ENCODE assay signal across 9 cellular contexts in genomic region chr16:21598676-21599157, GRCh38. TPM values are rescaled to one million over a fixed set of nuclear protein-coding genes. Genes with fewer than 3 reads are reported as not detected.
DNase-seq lines count a peak whose midpoint lies in the region; ATAC-seq and TF ChIP-seq lines count a peak whose summit lies in the region.
"Had no signal": no experiment of that assay in that cellular context is flagged by ENCODE, and none has a peak within 500 bp of the region (broad histone marks: within the 10 kb centered on the region; RNA-seq: fewer than 3 reads in every experiment).

No MANE protein-coding gene starts in this region.

- POLR2A ChIA-PET in CD8-positive, alpha-beta memory T cell (lab: Charles Lee), result interaction anchor here (0.6 to 1.7 kb wide), 3 partner anchors 27 to 54 kb away, joined by 3 to 13 read pairs (median 3); partner anchors contain the start of gene IGSF6
- POLR2A ChIA-PET in activated CD4-positive, alpha-beta T cell treated with anti-CD3 and anti-CD28 coated beads, Interleukin-2, amount 10 ng/mL, durations not matched to agents 7 days and 5 days (lab: Charles Lee), result no interaction called here

- no peaks in the 10 kb centered on the region for H3K9me3 Mint-ChIP-seq in CD8-positive, alpha-beta memory T cell
- no peaks in the 10 kb centered on the region for H3K9me3 Mint-ChIP-seq in activated CD4-positive, alpha-beta T cell treated with anti-CD3 and anti-CD28 coated beads, Interleukin-2, amount 10 ng/mL, durations not matched to agents 7 days and 5 days
- no peaks in the 10 kb centered on the region for H3K9me3 Mint-ChIP-seq in neural progenitor cell

- peaks cover 37% of the 10 kb centered on the region for H3K4me1 ChIP-seq in CD8-positive, alpha-beta memory T cell (ENCODE audit: insufficient read depth, low read length)
- peaks cover 15% of the 10 kb centered on the region for H3K4me1 ChIP-seq in neural progenitor cell

- peak overlapping the region; percentile 89 to 94 (median 92) for H3K4me3 Mint-ChIP-seq in CD8-positive, alpha-beta memory T cell
- peak overlapping the region; percentile 84 for H3K4me3 Mint-ChIP-seq in activated CD4-positive, alpha-beta T cell treated with anti-CD3 and anti-CD28 coated beads, Interleukin-2, amount 10 ng/mL, durations not matched to agents 7 days and 5 days
- peak overlapping the region; percentile 89 for H3K4me3 Mint-ChIP-seq in neural progenitor cell

- H3K36me3 ChIP-seq in CD8-positive, alpha-beta memory T cell (ENCODE audit: insufficient read depth, low read length), result no peaks in the 10 kb centered on the region
- H3K36me3 ChIP-seq in neural progenitor cell, result no peaks in the 10 kb centered on the region

- peaks cover 38% of the 10 kb centered on the region for H3K79me2 ChIP-seq in neural progenitor cell (ENCODE audit: low read depth)

- H3K27ac Mint-ChIP-seq in CD8-positive, alpha-beta memory T cell, result peak overlapping the region; percentile 84 to 98 (median 96)
- H3K27ac Mint-ChIP-seq in activated CD4-positive, alpha-beta T cell treated with anti-CD3 and anti-CD28 coated beads, Interleukin-2, amount 10 ng/mL, durations not matched to agents 7 days and 5 days, result peak overlapping the region; percentile 95
- peak overlapping the region; percentile 54 for H3K27ac Mint-ChIP-seq in neural progenitor cell

- H3K4me3 ChIP-seq in CD8-positive, alpha-beta memory T cell (ENCODE audit: low read length), result peak overlapping the region; percentile 87
- H3K4me3 ChIP-seq in fibroblast of pulmonary artery (replicated peaks; ENCODE audit: low read depth, low read length), result peak overlapping the region; percentile 76
- peak overlapping the region; percentile 84 for H3K4me3 ChIP-seq in neural progenitor cell

- H2AFZ ChIP-seq in neural progenitor cell (replicated peaks), result peak overlapping the region; percentile 69

- peaks cover 0 to 11% (median 0%) of the 10 kb centered on the region in 3 donors for H3K36me3 Mint-ChIP-seq in CD8-positive, alpha-beta memory T cell
- peaks cover 6% of the 10 kb centered on the region for H3K36me3 Mint-ChIP-seq in activated CD4-positive, alpha-beta T cell treated with anti-CD3 and anti-CD28 coated beads, Interleukin-2, amount 10 ng/mL, durations not matched to agents 7 days and 5 days (ENCODE audit: low read depth)
- H3K36me3 Mint-ChIP-seq in neural progenitor cell, result no peaks in the 10 kb centered on the region

- H3K27me3 ChIP-seq in CD8-positive, alpha-beta memory T cell (ENCODE audit: insufficient read depth, low read length, poor library complexity, severe bottlenecking), result no peaks in the 10 kb centered on the region
- H3K27me3 ChIP-seq in neural progenitor cell, result no peaks in the 10 kb centered on the region

- peak; percentile 3 for ATAC-seq in HG03432 (IDR thresholded peaks at IDR 0.05; ENCODE audit: unreplicated experiment)

- H3K9me3 ChIP-seq in CD8-positive, alpha-beta memory T cell (ENCODE audit: low read length), result no peaks in the 10 kb centered on the region
- H3K9me3 ChIP-seq in neural progenitor cell (ENCODE audit: low read depth), result no peaks in the 10 kb centered on the region

- H3K4me2 ChIP-seq in neural progenitor cell, result peak overlapping the region; percentile 90

- CTCF ChIA-PET in CD8-positive, alpha-beta memory T cell (lab: Charles Lee), result no interaction called here
- CTCF ChIA-PET in activated CD4-positive, alpha-beta T cell treated with anti-CD3 and anti-CD28 coated beads, Interleukin-2, amount 10 ng/mL, durations not matched to agents 7 days and 5 days (lab: Charles Lee), result interaction anchor here (0.6 to 0.8 kb wide), 3 partner anchors 23 to 31 kb away, joined by 3 read pairs; no protein-coding TSS in a partner anchor

- peak overlapping the region; percentile 75 for H3K27ac ChIP-seq in CD8-positive, alpha-beta memory T cell (ENCODE audit: low read depth, low read length)
- H3K27ac ChIP-seq in neural progenitor cell, result no peak overlapping the region

- peaks cover 0 to 1% of the 10 kb centered on the region in 2 donors for H3K27me3 Mint-ChIP-seq in CD8-positive, alpha-beta memory T cell
- H3K27me3 Mint-ChIP-seq in activated CD4-positive, alpha-beta T cell treated with anti-CD3 and anti-CD28 coated beads, Interleukin-2, amount 10 ng/mL, durations not matched to agents 7 days and 5 days, result no peaks in the 10 kb centered on the region
- H3K27me3 Mint-ChIP-seq in neural progenitor cell (ENCODE audit: insufficient read depth, low read depth), result no peaks in the 10 kb centered on the region

- H3K4me1 Mint-ChIP-seq in CD8-positive, alpha-beta memory T cell, result peaks cover 40 to 56% (median 50%) of the 10 kb centered on the region in 3 donors
- H3K4me1 Mint-ChIP-seq in activated CD4-positive, alpha-beta T cell treated with anti-CD3 and anti-CD28 coated beads, Interleukin-2, amount 10 ng/mL, durations not matched to agents 7 days and 5 days, result peaks cover 48% of the 10 kb centered on the region
- H3K4me1 Mint-ChIP-seq in neural progenitor cell, result peaks cover 36% of the 10 kb centered on the region

- H3F3A ChIP-seq in neural progenitor cell (ENCODE audit: low read depth), result peaks cover 10% of the 10 kb centered on the region

- no peak for TF ChIP-seq CTCF in fibroblast of pulmonary artery (IDR thresholded peaks at IDR 0.05; ENCODE audit: low read length, missing control alignments)
- TF ChIP-seq CTCF in neural progenitor cell (IDR thresholded peaks at IDR 0.05), result no peak

- H4K20me1 ChIP-seq in neural progenitor cell (ENCODE audit: low read depth), result peaks cover 36% of the 10 kb centered on the region

- no peak for DNase-seq in CD8-positive, alpha-beta memory T cell
- peak; percentile 24 for DNase-seq in activated CD4-positive, alpha-beta T cell treated with anti-CD3 and anti-CD28 coated beads, Interleukin-2, amount 10 ng/mL, durations not matched to agents 7 days and 5 days
- DNase-seq in fibroblast of pulmonary artery (ENCODE audit: low read depth) (no peak), neural progenitor cell (ENCODE audit: low spot score) (no peak), inferior parietal cortex (ENCODE audit: extremely low spot score) (no peak), NCI-H2029 treated with DMSO at 0.1 percent for 48 hours (lab: John Stamatoyannopoulos, UW) (no peak)
- DNase-seq in stimulated activated naive CD4-positive, alpha-beta T cell treated with Interleukin-2 at 50 U/mL for 16 hours (lab: John Stamatoyannopoulos, UW), result no peak

- peak overlapping the region; percentile 73 for H3K9ac ChIP-seq in neural progenitor cell

RNA-seq across cellular contexts. Expression of gene METTL9, which starts 0.7 kb away (rescaled TPM):
- total RNA-seq in CD8-positive, alpha-beta memory T cell, result 10 to 100 TPM; 73.8 to 74.2 TPM
- polyA plus RNA-seq in CD8-positive, alpha-beta memory T cell, result 120 TPM
- total RNA-seq in activated CD4-positive, alpha-beta T cell treated with anti-CD3 and anti-CD28 coated beads, Interleukin-2, amount 10 ng/mL, durations not matched to agents 7 days and 5 days, result 10 to 100 TPM; 82.1 to 87.1 TPM
- 234 and 329 TPM in 2 replicates for total RNA-seq in neural progenitor cell (ENCODE audit: low replicate concordance)

RNA-seq across cellular contexts. Expression of gene IGSF6, which starts 53.7 kb away (rescaled TPM):
- total RNA-seq in CD8-positive, alpha-beta memory T cell, result 1 to 10 TPM in 1 of 2 experiments, under 1 TPM in 1; 0.58 to 1.1 TPM
- polyA plus RNA-seq in CD8-positive, alpha-beta memory T cell, result 0.32 TPM
- total RNA-seq in activated CD4-positive, alpha-beta T cell treated with anti-CD3 and anti-CD28 coated beads, Interleukin-2, amount 10 ng/mL, durations not matched to agents 7 days and 5 days, result under 1 TPM; 0.15 to 0.25 TPM
- not detected in 2 replicates for total RNA-seq in neural progenitor cell (ENCODE audit: low replicate concordance)
- total RNA-seq: NCI-H460 had no signal
